ENCODE assay signal across 21 cellular contexts in genomic region chr16:88637797-88638196, GRCh38. TPM values are rescaled to one million over a fixed set of nuclear protein-coding genes. Genes with fewer than 3 reads are reported as not detected.
DNase-seq lines count a peak whose midpoint lies in the region; ATAC-seq and TF ChIP-seq lines count a peak whose summit lies in the region.
"Had no signal": no experiment of that assay in that cellular context is flagged by ENCODE, and none has a peak within 500 bp of the region (broad histone marks: within the 10 kb centered on the region; RNA-seq: fewer than 3 reads in every experiment).

No MANE protein-coding gene starts in this region.

- H3K79me2 ChIP-seq in MM.1S (ENCODE audit: low read length) (no peaks in the 10 kb centered on the region), neural progenitor cell (ENCODE audit: low read depth) (no peaks in the 10 kb centered on the region)
- H3K79me2 ChIP-seq: hepatocyte had no signal

- no peak for ATAC-seq in stimulated activated naive CD8-positive, alpha-beta T cell treated with anti-CD3 and anti-CD28 coated beads, Interleukin-15, amount 100 ng/mL, for 72 hours
- no peak for ATAC-seq in stimulated activated naive CD8-positive, alpha-beta T cell treated with anti-CD3 and anti-CD28 coated beads, Interleukin-15, Interleukin-2, amounts not matched to agents 100 U/mL and 50 U/mL, for 24 hours
- no peak for ATAC-seq in effector memory CD8-positive, alpha-beta T cell (replicated peaks)
- ATAC-seq in stimulated activated naive B cell treated with anti-CD40 and anti-IgM and Interleukin-4, amounts not matched to agents 10 μg/mL and 1 μg/mL and 100 μg/mL, for 72 hours (replicated peaks): no peak
- no peak for ATAC-seq in upper lobe of right lung
- ATAC-seq: left lobe of liver, right cardiac atrium had no signal

- intact Hi-C loops in upper lobe of right lung (cut with DNase I): no loop called here

- H3K9me3 Mint-ChIP-seq in stimulated activated naive CD8-positive, alpha-beta T cell treated with anti-CD3 and anti-CD28 coated beads, Interleukin-15, amount 100 ng/mL, for 72 hours: peaks cover 0 to 10% of the 10 kb centered on the region in 2 donors
- H3K9me3 Mint-ChIP-seq in effector memory CD8-positive, alpha-beta T cell: peaks cover 0 to 3% of the 10 kb centered on the region in 2 donors
- H3K9me3 Mint-ChIP-seq in stimulated activated naive B cell treated with anti-CD40 and anti-IgM and Interleukin-4, amounts not matched to agents 10 μg/mL and 1 μg/mL and 100 μg/mL, for 72 hours: no peaks in the 10 kb centered on the region
- H3K9me3 Mint-ChIP-seq in neural progenitor cell: no peaks in the 10 kb centered on the region

- DNase-seq in stimulated activated naive CD8-positive, alpha-beta T cell treated with anti-CD3 and anti-CD28 coated beads, Interleukin-15, amount 100 ng/mL, for 72 hours: no peak
- no peak for DNase-seq in stimulated activated naive CD8-positive, alpha-beta T cell treated with anti-CD3 and anti-CD28 coated beads, Interleukin-15, Interleukin-2, amounts not matched to agents 100 U/mL and 50 U/mL, for 24 hours
- DNase-seq in MM.1S (no peak), upper lobe of right lung (no peak), germinal center (ENCODE audit: low spot score) (no peak), neural progenitor cell (ENCODE audit: low spot score) (no peak)
- no peak for DNase-seq in effector memory CD8-positive, alpha-beta T cell
- no peak for DNase-seq in stimulated activated naive B cell treated with anti-CD40 and anti-IgM and Interleukin-4, amounts not matched to agents 10 μg/mL and 1 μg/mL and 100 μg/mL, for 72 hours
- DNase-seq: adrenal gland, foreskin melanocyte, NCI-H1092 had no signal

- H3K4me3 Mint-ChIP-seq in stimulated activated naive CD8-positive, alpha-beta T cell treated with anti-CD3 and anti-CD28 coated beads, Interleukin-15, amount 100 ng/mL, for 72 hours: peak overlapping the region; percentile 22 to 55
- peak overlapping the region; percentile 61 to 67 for H3K4me3 Mint-ChIP-seq in effector memory CD8-positive, alpha-beta T cell
- H3K4me3 Mint-ChIP-seq in stimulated activated naive B cell treated with anti-CD40 and anti-IgM and Interleukin-4, amounts not matched to agents 10 μg/mL and 1 μg/mL and 100 μg/mL, for 72 hours: no peak overlapping the region
- H3K4me3 Mint-ChIP-seq in neural progenitor cell: no peak overlapping the region

- peaks cover 57% of the 10 kb centered on the region for H3K27me3 Mint-ChIP-seq in stimulated activated naive CD8-positive, alpha-beta T cell treated with anti-CD3 and anti-CD28 coated beads, Interleukin-15, amount 100 ng/mL, for 72 hours
- peaks cover 0 to 9% of the 10 kb centered on the region in 2 donors for H3K27me3 Mint-ChIP-seq in effector memory CD8-positive, alpha-beta T cell
- peaks cover 0 to 5% of the 10 kb centered on the region in 2 donors for H3K27me3 Mint-ChIP-seq in stimulated activated naive B cell treated with anti-CD40 and anti-IgM and Interleukin-4, amounts not matched to agents 10 μg/mL and 1 μg/mL and 100 μg/mL, for 72 hours
- H3K27me3 Mint-ChIP-seq in neural progenitor cell (ENCODE audit: insufficient read depth, low read depth): peaks cover 14% of the 10 kb centered on the region

- TF ChIP-seq CTCF in MM.1S (IDR thresholded peaks at IDR 0.05; ENCODE audit: low read length) (no peak), upper lobe of right lung (IDR thresholded peaks at IDR 0.05) (no peak), neural progenitor cell (IDR thresholded peaks at IDR 0.05) (no peak)

- H3F3A ChIP-seq in MM.1S (ENCODE audit: insufficient read depth, low read length) (peaks cover 8% of the 10 kb centered on the region; the same call in 1 of the 2 replicates), neural progenitor cell (ENCODE audit: low read depth) (peaks cover 22% of the 10 kb centered on the region)

- H3K4me1 ChIP-seq in MM.1S (ENCODE audit: low read length): peaks cover 19% of the 10 kb centered on the region
- peaks cover 15% of the 10 kb centered on the region for H3K4me1 ChIP-seq in upper lobe of right lung
- H3K4me1 ChIP-seq in neural progenitor cell: peaks cover 4% of the 10 kb centered on the region
- H3K4me1 ChIP-seq: adrenal gland had no signal

- H4K20me1 ChIP-seq in MM.1S (ENCODE audit: insufficient read depth, low read length): no peaks in the 10 kb centered on the region
- peaks cover 26% of the 10 kb centered on the region for H4K20me1 ChIP-seq in neural progenitor cell (ENCODE audit: low read depth)

- H3K9me2 ChIP-seq in MM.1S (replicated peaks; ENCODE audit: insufficient read depth, low read length): no peaks in the 10 kb centered on the region

- H3K27ac ChIP-seq in MM.1S (ENCODE audit: low read length) (no peak overlapping the region), upper lobe of right lung (no peak overlapping the region), neural progenitor cell (no peak overlapping the region)
- H3K27ac ChIP-seq: adrenal gland, esophagus muscularis mucosa, hepatocyte, pancreas, SK-N-MC, transverse colon had no signal

- H3K9ac ChIP-seq in MM.1S (ENCODE audit: low read length) (no peak overlapping the region), neural progenitor cell (no peak overlapping the region)

- no peak overlapping the region for H2AFZ ChIP-seq in MM.1S (ENCODE audit: low read length)
- H2AFZ ChIP-seq in neural progenitor cell (replicated peaks): no peak overlapping the region
- H2AFZ ChIP-seq: hepatocyte had no signal

- H3K4me3 ChIP-seq in MM.1S (ENCODE audit: low read length) (no peak overlapping the region), upper lobe of right lung (no peak overlapping the region), neural progenitor cell (no peak overlapping the region)
- H3K4me3 ChIP-seq: adrenal gland, esophagus muscularis mucosa, hepatocyte, pancreas, SK-N-MC, transverse colon had no signal

- H3K36me3 Mint-ChIP-seq in effector memory CD8-positive, alpha-beta T cell (ENCODE audit: insufficient read depth): peaks cover 79% of the 10 kb centered on the region
- peaks cover 14 to 24% of the 10 kb centered on the region in 2 donors for H3K36me3 Mint-ChIP-seq in stimulated activated naive B cell treated with anti-CD40 and anti-IgM and Interleukin-4, amounts not matched to agents 10 μg/mL and 1 μg/mL and 100 μg/mL, for 72 hours
- no peaks in the 10 kb centered on the region for H3K36me3 Mint-ChIP-seq in neural progenitor cell

- no peaks in the 10 kb centered on the region for H3K9me3 ChIP-seq in MM.1S (replicated peaks; ENCODE audit: insufficient read depth, low read length)
- no peaks in the 10 kb centered on the region for H3K9me3 ChIP-seq in upper lobe of right lung
- no peaks in the 10 kb centered on the region for H3K9me3 ChIP-seq in neural progenitor cell (ENCODE audit: low read depth)
- H3K9me3 ChIP-seq: adrenal gland, esophagus muscularis mucosa, pancreas, transverse colon had no signal

- peaks cover 91% of the 10 kb centered on the region for H3K4me1 Mint-ChIP-seq in stimulated activated naive CD8-positive, alpha-beta T cell treated with anti-CD3 and anti-CD28 coated beads, Interleukin-15, amount 100 ng/mL, for 72 hours
- H3K4me1 Mint-ChIP-seq in effector memory CD8-positive, alpha-beta T cell (ENCODE audit: low read depth in 2 of 2): peaks cover 40 to 42% of the 10 kb centered on the region in 2 donors
- peaks cover 64 to 91% of the 10 kb centered on the region in 2 donors for H3K4me1 Mint-ChIP-seq in stimulated activated naive B cell treated with anti-CD40 and anti-IgM and Interleukin-4, amounts not matched to agents 10 μg/mL and 1 μg/mL and 100 μg/mL, for 72 hours
- H3K4me1 Mint-ChIP-seq in neural progenitor cell: peaks cover 4% of the 10 kb centered on the region

- H3K27me3 ChIP-seq in MM.1S (replicated peaks; ENCODE audit: insufficient read depth, low read length) (no peaks in the 10 kb centered on the region), upper lobe of right lung (peaks cover 25% of the 10 kb centered on the region), neural progenitor cell (peaks cover 66% of the 10 kb centered on the region)
- H3K27me3 ChIP-seq: pancreas had no signal

- peak overlapping the region; percentile 18; the same call in 1 of the 2 replicates for H3K4me2 ChIP-seq in MM.1S (ENCODE audit: low read depth, low read length)
- no peak overlapping the region for H3K4me2 ChIP-seq in neural progenitor cell
- H3K4me2 ChIP-seq: hepatocyte had no signal

- H3K36me3 ChIP-seq in MM.1S (replicated peaks; ENCODE audit: insufficient read depth, low read length): no peaks in the 10 kb centered on the region
- no peaks in the 10 kb centered on the region for H3K36me3 ChIP-seq in upper lobe of right lung
- no peaks in the 10 kb centered on the region for H3K36me3 ChIP-seq in neural progenitor cell
- H3K36me3 ChIP-seq: adrenal gland, pancreas, transverse colon had no signal

- H3K27ac Mint-ChIP-seq in stimulated activated naive CD8-positive, alpha-beta T cell treated with anti-CD3 and anti-CD28 coated beads, Interleukin-15, amount 100 ng/mL, for 72 hours: peak overlapping the region in 1 of 2 donors; percentile 95
- H3K27ac Mint-ChIP-seq in effector memory CD8-positive, alpha-beta T cell: peak overlapping the region; percentile 82 to 93
- peak overlapping the region; percentile 47 for H3K27ac Mint-ChIP-seq in stimulated activated naive B cell treated with anti-CD40 and anti-IgM and Interleukin-4, amounts not matched to agents 10 μg/mL and 1 μg/mL and 100 μg/mL, for 72 hours
- no peak overlapping the region for H3K27ac Mint-ChIP-seq in neural progenitor cell

RNA-seq across cellular contexts. Expression of gene IL17C, which starts 0.6 kb away (rescaled TPM):
- not detected for total RNA-seq in upper lobe of right lung
- total RNA-seq in neural progenitor cell (ENCODE audit: low replicate concordance): not detected in 2 replicates
- total RNA-seq: adrenal gland, esophagus muscularis mucosa, H4, hepatocyte, HT1080, left lobe of liver, mesenteric fat pad, pancreas, right cardiac atrium, transverse colon had no signal

RNA-seq across cellular contexts. Expression of gene CYBA, which starts 13.1 kb away (rescaled TPM):
- total RNA-seq in upper lobe of right lung (257 TPM), neural progenitor cell (ENCODE audit: low replicate concordance) (29.9 and 101 TPM in 2 replicates)
- total RNA-seq: H4 had no signal

RNA-seq across cellular contexts. Expression of gene MVD, which starts 25.1 kb away (rescaled TPM):
- 104 TPM for total RNA-seq in upper lobe of right lung
- 12.7 and 53.7 TPM in 2 replicates for total RNA-seq in neural progenitor cell (ENCODE audit: low replicate concordance)

RNA-seq across cellular contexts. Expression of gene SNAI3, which starts 48.5 kb away (rescaled TPM):
- total RNA-seq in upper lobe of right lung: 7.0 TPM
- 0.71 TPM in 1 of 2 replicates, not detected in the other for total RNA-seq in neural progenitor cell (ENCODE audit: low replicate concordance)

Comparison
In these comparisons a context has a peak if more than half of its experiments do, and no peak if none do; other contexts are left out.
1. H3K4me3 Mint-ChIP-seq: peak in stimulated activated naive CD8-positive, alpha-beta T cell treated with anti-CD3 and anti-CD28 coated beads, Interleukin-15, amount 100 ng/mL, for 72 hours (2 of 2) and effector memory CD8-positive, alpha-beta T cell (2 of 2); none in stimulated activated naive B cell treated with anti-CD40 and anti-IgM and Interleukin-4, amounts not matched to agents 10 μg/mL and 1 μg/mL and 100 μg/mL, for 72 hours (0 of 2) and neural progenitor cell (single experiment).